8 cellular contexts compared by ENCODE assay signal in the genomic region with DNA sequence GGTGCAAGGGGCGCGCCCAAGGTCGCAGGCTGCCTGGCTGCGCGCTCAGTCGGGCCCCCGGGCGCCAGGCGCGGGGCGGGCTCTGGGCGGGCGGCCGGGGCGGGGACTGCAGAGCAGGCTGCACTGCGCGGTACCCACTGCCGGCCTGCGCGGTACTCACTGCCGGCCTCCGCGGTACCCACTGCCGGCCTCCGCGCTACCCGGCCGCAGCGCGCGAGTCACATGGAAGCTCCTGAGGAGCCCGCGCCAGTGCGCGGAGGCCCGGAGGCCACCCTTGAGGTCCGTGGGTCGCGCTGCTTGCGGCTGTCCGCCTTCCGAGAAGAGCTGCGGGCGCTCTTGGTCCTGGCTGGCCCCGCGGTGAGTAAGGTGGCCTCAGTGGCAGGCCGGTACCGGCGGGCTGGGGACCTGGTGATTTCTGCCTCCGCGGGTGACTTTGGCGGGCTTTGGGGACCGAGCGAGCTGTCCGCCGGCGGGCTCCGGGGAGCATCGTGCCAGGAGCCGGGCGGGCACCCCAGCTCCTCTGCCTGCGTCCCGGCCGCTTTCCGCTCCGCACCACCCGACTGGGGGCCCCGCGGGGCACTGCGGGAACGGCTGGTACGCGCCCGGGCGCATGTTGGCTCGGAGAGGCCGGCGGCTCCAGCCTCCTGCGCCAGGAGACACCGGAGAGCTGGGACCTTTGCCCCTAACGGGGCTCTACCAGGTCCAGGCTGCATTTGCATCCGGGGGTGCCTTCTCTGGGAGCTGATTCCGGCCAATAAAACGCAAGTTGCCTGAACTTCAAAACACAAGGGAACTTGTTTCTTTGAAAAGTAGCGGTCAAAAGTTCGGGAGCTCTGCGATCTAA. TPM values are rescaled to one million over a fixed set of nuclear protein-coding genes. Genes with fewer than 3 reads are reported as not detected.
A peak's percentile ranks its signal among the peaks of the same experiment; 100 is the strongest.
DNase-seq lines count a peak whose midpoint lies in the region; ATAC-seq, FAIRE-seq and TF ChIP-seq lines count a peak whose summit lies in the region.

A gene with protein sequence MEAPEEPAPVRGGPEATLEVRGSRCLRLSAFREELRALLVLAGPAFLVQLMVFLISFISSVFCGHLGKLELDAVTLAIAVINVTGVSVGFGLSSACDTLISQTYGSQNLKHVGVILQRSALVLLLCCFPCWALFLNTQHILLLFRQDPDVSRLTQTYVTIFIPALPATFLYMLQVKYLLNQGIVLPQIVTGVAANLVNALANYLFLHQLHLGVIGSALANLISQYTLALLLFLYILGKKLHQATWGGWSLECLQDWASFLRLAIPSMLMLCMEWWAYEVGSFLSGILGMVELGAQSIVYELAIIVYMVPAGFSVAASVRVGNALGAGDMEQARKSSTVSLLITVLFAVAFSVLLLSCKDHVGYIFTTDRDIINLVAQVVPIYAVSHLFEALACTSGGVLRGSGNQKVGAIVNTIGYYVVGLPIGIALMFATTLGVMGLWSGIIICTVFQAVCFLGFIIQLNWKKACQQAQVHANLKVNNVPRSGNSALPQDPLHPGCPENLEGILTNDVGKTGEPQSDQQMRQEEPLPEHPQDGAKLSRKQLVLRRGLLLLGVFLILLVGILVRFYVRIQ (plus strand): TSS at position 137 of the 844 bp plus-strand sequence. CDS start 86 bp downstream, at position 223.

- H3K9ac ChIP-seq in SK-N-SH, result peak within 1 kb of the TSS; percentile 25; the same call in 1 of the 2 replicates
- peak within 1 kb of the TSS; percentile 26 for H3K9ac ChIP-seq in endothelial cell of umbilical vein (replicated peaks; ENCODE audit: extremely low read depth, insufficient read depth, low read length)
- H3K9ac ChIP-seq in muscle layer of colon (ENCODE audit: low read length), result no peak within 1 kb of the TSS

- no peak for TF ChIP-seq RAD21 in SK-N-SH (IDR thresholded peaks at IDR 0.05; ENCODE audit: low read length)

- H3K79me2 ChIP-seq in SK-N-SH (ENCODE audit: insufficient read depth) (no peaks in the 10 kb centered on the region), endothelial cell of umbilical vein (ENCODE audit: control insufficient read depth, insufficient read depth, low read length) (no peaks in the 10 kb centered on the region)

- TF ChIP-seq POLR2A in endothelial cell of umbilical vein (IDR thresholded peaks at IDR 0.05; ENCODE audit: low read depth, low read length), result no peak
- peak in 1 of 2 donors; percentile 38 for TF ChIP-seq POLR2A in uterus (IDR thresholded peaks at IDR 0.05)

- H3K36me3 ChIP-seq in SK-N-SH (replicated peaks in 1 of 2; ENCODE audit: control insufficient read depth in 1 of 2, insufficient read depth in 2 of 2, low read length in 1 of 2), result no peaks in the 10 kb centered on the region
- no peaks in the 10 kb centered on the region for H3K36me3 ChIP-seq in endothelial cell of umbilical vein (ENCODE audit: control insufficient read depth in 2 of 2, extremely low read depth in 1 of 2, insufficient read depth in 2 of 2, low read length in 2 of 2)
- H3K36me3 ChIP-seq in muscle layer of colon (ENCODE audit: insufficient read depth, low read length), result no peaks in the 10 kb centered on the region
- H3K36me3 ChIP-seq in uterus, result no peaks in the 10 kb centered on the region

- WGBS in SK-N-SH (ENCODE audit: low lambda C conversion rate), result 19% methylated on average over 11 of the region's 87 CpGs

- intact Hi-C loops in endothelial cell of umbilical vein (cut with micrococcal nuclease), result no loop called here
- intact Hi-C loops in uterus (cut with DNase I; ENCODE audit: low total_unique reads), result no loop called here

- H3F3A ChIP-seq in SK-N-SH (replicated peaks; ENCODE audit: insufficient read depth), result peaks cover 4% of the 10 kb centered on the region

- CTCF ChIA-PET in SK-N-SH (lab: Yijun Ruan, JAX), result interaction anchor here (0.7 to 1.8 kb wide), 9 partner anchors 18 to 232 kb away, joined by 3 to 7 read pairs (median 3); a partner anchor contains a TSS
- CTCF ChIA-PET in endothelial cell of umbilical vein (lab: Charles Lee), result interaction anchor here (0.8 to 1.4 kb wide), 5 partner anchors 8 to 228 kb away, joined by 3 to 12 read pairs (median 4); a partner anchor contains a TSS

- H2AFZ ChIP-seq in SK-N-SH (ENCODE audit: low read depth), result peak within 1 kb of the TSS; percentile 79
- H2AFZ ChIP-seq in endothelial cell of umbilical vein (ENCODE audit: low read depth, low read length), result peak within 1 kb of the TSS; percentile 93

- POLR2A ChIA-PET in SK-N-SH (lab: Yijun Ruan, JAX), result no interaction called here
- POLR2A ChIA-PET in endothelial cell of umbilical vein (lab: Charles Lee), result no interaction called here

- H3K4me1 ChIP-seq in SK-N-SH (ENCODE audit: control insufficient read depth in 1 of 2, insufficient read depth in 2 of 2, low read depth in 1 of 2, low read length in 1 of 2), result no peaks in the 10 kb centered on the region; a peak in 1 of 4 replicates
- peaks cover 8% of the 10 kb centered on the region for H3K4me1 ChIP-seq in endothelial cell of umbilical vein (ENCODE audit: control insufficient read depth, extremely low read depth, insufficient read depth, low read length)
- peaks cover 6% of the 10 kb centered on the region for H3K4me1 ChIP-seq in muscle layer of colon (ENCODE audit: insufficient read depth, low read length)
- no peaks in the 10 kb centered on the region for H3K4me1 ChIP-seq in uterus

- peak within 1 kb of the TSS; percentile 92 for H3K4me2 ChIP-seq in SK-N-SH
- H3K4me2 ChIP-seq in endothelial cell of umbilical vein (ENCODE audit: insufficient read depth, low read length), result peak within 1 kb of the TSS; percentile 89

- ATAC-seq in GM18873 (IDR thresholded peaks at IDR 0.05; ENCODE audit: low FRiP score, unreplicated experiment), result no peak

- no peak within 1 kb of the TSS for H3K27ac ChIP-seq in SK-N-SH (ENCODE audit: low read depth in 2 of 2, low read length in 1 of 2)
- H3K27ac ChIP-seq in endothelial cell of umbilical vein (ENCODE audit: insufficient read depth, low read depth, low read length), result no peak within 1 kb of the TSS
- H3K27ac ChIP-seq in muscle layer of colon (ENCODE audit: low read depth, low read length), result peak within 1 kb of the TSS; percentile 32
- peak within 1 kb of the TSS; percentile 69 to 70 for H3K27ac ChIP-seq in uterus

- DNase-seq in DMS79 treated with DMSO at 0.1 percent for 48 hours (lab: John Stamatoyannopoulos, UW), result peak; percentile 0
- DNase-seq in DMS79 (lab: John Stamatoyannopoulos, UW), result no peak
- DNase-seq in SK-N-SH, result peak; percentile 88
- peak; percentile 52 for DNase-seq in endothelial cell of umbilical vein (ENCODE audit: low read depth, low spot score)
- peak; percentile 29 to 35 for DNase-seq in uterus
- no peak for DNase-seq in OCI-M2 (lab: John Stamatoyannopoulos, UW; ENCODE audit: unreplicated experiment)

- no peak for TF ChIP-seq EP300 in SK-N-SH (IDR thresholded peaks at IDR 0.05; ENCODE audit: borderline replicate concordance in 1 of 2, low read depth in 1 of 2, low read length in 1 of 2)

- no peaks in the 10 kb centered on the region for H3K9me1 ChIP-seq in endothelial cell of umbilical vein (replicated peaks; ENCODE audit: control insufficient read depth, extremely low read depth, insufficient read depth, low read length)

- TF ChIP-seq CTCF in SK-N-SH (IDR thresholded peaks at IDR 0.05) (no peak), endothelial cell of umbilical vein (IDR thresholded peaks at IDR 0.05; ENCODE audit: extremely low read depth in 1 of 2, insufficient read depth in 1 of 2, low read depth in 1 of 2, low read length in 2 of 2) (no peak), uterus (IDR thresholded peaks at IDR 0.05) (peak in 1 of 4 experiments; percentile 6)

- BruUV-seq in endothelial cell of umbilical vein (replicated peaks; lab: Mats Ljungman, UMichigan), result no TSS peak

- H3K4me3 ChIP-seq in SK-N-SH (ENCODE audit: low read depth in 2 of 2, low read length in 1 of 2) (peak within 1 kb of the TSS; percentile 57 to 82), endothelial cell of umbilical vein (replicated peaks in 1 of 3; ENCODE audit: insufficient read depth in 1 of 3, low read depth in 1 of 3, low read length in 3 of 3) (peak within 1 kb of the TSS; percentile 58 to 88 (median 67)), muscle layer of colon (ENCODE audit: low read depth in 1 of 2, low read length in 2 of 2) (peak within 1 kb of the TSS; percentile 60 to 85), uterus (peak within 1 kb of the TSS; percentile 52 to 63)

- dilution Hi-C loops in endothelial cell of umbilical vein (cut with MboI; ENCODE audit: extremely low pct_ligation_motif_present, low sequenced_read_pairs), result no loop called here

- H3K27me3 ChIP-seq in SK-N-SH (ENCODE audit: insufficient read depth), result no peaks in the 10 kb centered on the region
- no peaks in the 10 kb centered on the region for H3K27me3 ChIP-seq in endothelial cell of umbilical vein (ENCODE audit: control insufficient read depth in 2 of 2, insufficient read depth in 2 of 2, low read length in 2 of 2)
- no peaks in the 10 kb centered on the region for H3K27me3 ChIP-seq in muscle layer of colon (ENCODE audit: control insufficient read depth in 1 of 2, insufficient read depth in 2 of 2, low read length in 2 of 2)
- no peaks in the 10 kb centered on the region for H3K27me3 ChIP-seq in uterus

- H4K20me1 ChIP-seq in SK-N-SH (ENCODE audit: insufficient read depth) (no peaks in the 10 kb centered on the region), endothelial cell of umbilical vein (replicated peaks; ENCODE audit: control insufficient read depth, extremely low read depth, insufficient read depth, low read length) (no peaks in the 10 kb centered on the region)

- H3K9me3 ChIP-seq in SK-N-SH (no peaks in the 10 kb centered on the region), endothelial cell of umbilical vein (replicated peaks; ENCODE audit: control insufficient read depth, insufficient read depth, low read length) (no peaks in the 10 kb centered on the region), muscle layer of colon (ENCODE audit: low read length) (no peaks in the 10 kb centered on the region), uterus (no peaks in the 10 kb centered on the region)

- FAIRE-seq in endothelial cell of umbilical vein (lab: Jason Lieb, UNC), result no peak

- no peaks in the 10 kb centered on the region for H3K9me2 ChIP-seq in SK-N-SH

TF ChIP-seq in SK-N-SH, 30 proteins besides CTCF, POLR2A, EP300 and RAD21 (continues in another document):
- TF ChIP-seq NFIC (IDR thresholded peaks at IDR 0.05; ENCODE audit: borderline replicate concordance), result no peak

RNA-seq across cellular contexts. Expression of the gene that starts here (rescaled TPM):
- polyA plus RNA-seq in SK-N-SH (2012; rRNA removed) (3.5 and 4.4 TPM in 2 replicates), endothelial cell of umbilical vein (6.9 and 8.0 TPM in 2 replicates)
- 2.2 and 2.6 TPM in 2 replicates for polyA plus RNA-seq in SK-N-SH (2012; cell fraction: cytosol; rRNA removed)
- 4.6 and 6.1 TPM in 2 replicates for polyA plus RNA-seq in SK-N-SH (2012; cell fraction: nucleus; rRNA removed)
- total RNA-seq in endothelial cell of umbilical vein (0.90 and 3.3 TPM in 2 replicates), uterus (10 to 100 TPM in 3 of 4 donors, 1 to 10 TPM in 1; 6.2 to 28.5 (median 18.4) TPM)
- polyA plus RNA-seq in endothelial cell of umbilical vein (2011; cell fraction: cytosol; rRNA removed), result 4.4 and 4.8 TPM in 2 replicates
- 6.5 and 6.8 TPM in 2 replicates for polyA plus RNA-seq in endothelial cell of umbilical vein (2011; cell fraction: nucleus; rRNA removed)
- 7.5 and 7.7 TPM in 2 replicates for polyA plus RNA-seq in endothelial cell of umbilical vein (2012)
- polyA minus RNA-seq in endothelial cell of umbilical vein, result 9.4 and 16.0 TPM in 2 replicates
- 3.3 TPM for polyA minus RNA-seq in endothelial cell of umbilical vein (2011; cell fraction: cytosol; rRNA and poly(A)+ RNA removed)
- polyA minus RNA-seq in endothelial cell of umbilical vein (2011; cell fraction: nucleus; rRNA and poly(A)+ RNA removed), result 2.7 and 2.9 TPM in 2 replicates

Comparison
In these comparisons a context has a peak if more than half of its experiments do, and no peak if none do; other contexts are left out.
1. DNase-seq: peak in DMS79 treated with DMSO at 0.1 percent for 48 hours (single experiment), SK-N-SH (single experiment), endothelial cell of umbilical vein (single experiment) and uterus (2 of 2); none in DMS79 (single experiment) and OCI-M2 (single experiment).
2. H3K27ac ChIP-seq: peak in muscle layer of colon (single experiment) and uterus (2 of 2); none in SK-N-SH (0 of 2) and endothelial cell of umbilical vein (single experiment).
3. Peak in every context shown above with its lines, with median percentiles within 50 percentile points of each other: H3K4me3 ChIP-seq.